23 cellular contexts compared by ENCODE assay signal in genomic region chr5:142683885-142684505, GRCh38. TPM values are rescaled to one million over a fixed set of nuclear protein-coding genes. Genes with fewer than 3 reads are reported as not detected.
A peak's percentile ranks its signal among the peaks of the same experiment; 100 is the strongest.
DNase-seq lines count a peak whose midpoint lies in the region; ATAC-seq and TF ChIP-seq lines count a peak whose summit lies in the region.
"Had no signal": no experiment of that assay in that cellular context is flagged by ENCODE, and none has a peak within 500 bp of the region (broad histone marks: within the 10 kb centered on the region; RNA-seq: fewer than 3 reads in every experiment).

No MANE protein-coding gene starts in this region.

- DNase-seq in left ventricle myocardium inferior (no peak), cardiac septum (ENCODE audit: low spot score) (no peak), globus pallidus (ENCODE audit: low spot score) (peak; percentile 52), psoas muscle (no peak), mesothelial cell of epicardium (ENCODE audit: low spot score in 2 of 2, unreplicated experiment in 2 of 2) (no peak), SW480 (ENCODE audit: low spot score) (no peak)
- DNase-seq: activated CD8-positive, alpha-beta memory T cell treated with anti-CD3 and anti-CD28 coated beads, Interleukin-2, amount 50 U/mL, for 4 hours; activated gamma-delta T cell treated with Interleukin-2 at 50 U/mL for 16 hours; cortex of kidney; DMS153; erythroblast; HCEC 1CT; Karpas-422; NCI-H1105; OCI-M1; SJCRH30; small intestine; T-helper 9 cell; upper lobe of right lung had no signal

- H3K4me1 Mint-ChIP-seq in mesothelial cell of epicardium = peaks cover 10% of the 10 kb centered on the region

- intact Hi-C loops in left ventricle myocardium inferior (cut with micrococcal nuclease) = no loop called here
- intact Hi-C loops in cardiac septum (cut with DNase I) = no loop called here
- intact Hi-C loops in psoas muscle (cut with DNase I) = no loop called here

- H3K27me3 ChIP-seq in left ventricle myocardium inferior (ENCODE audit: low read depth) = no peaks in the 10 kb centered on the region
- H3K27me3 ChIP-seq in psoas muscle (ENCODE audit: insufficient read depth in 3 of 3, low read length in 2 of 3) = no peaks in the 10 kb centered on the region
- H3K27me3 ChIP-seq: upper lobe of right lung had no signal

- H3K27me3 Mint-ChIP-seq in mesothelial cell of epicardium (ENCODE audit: low read depth) = no peaks in the 10 kb centered on the region

- no peak overlapping the region for H3K4me3 Mint-ChIP-seq in mesothelial cell of epicardium

- 86 to 88% (median 88%) methylated on average over 5 of the region's 5 CpGs for WGBS in psoas muscle, 3 donors

- H3K9me3 Mint-ChIP-seq in mesothelial cell of epicardium = no peaks in the 10 kb centered on the region

- H3K27ac ChIP-seq in left ventricle myocardium inferior (replicated peaks) = peak overlapping the region; percentile 85
- H3K27ac ChIP-seq in psoas muscle = peak overlapping the region; percentile 5
- H3K27ac ChIP-seq: A549, C4-2B, SJCRH30, upper lobe of right lung had no signal

- H3K4me3 ChIP-seq in left ventricle myocardium inferior = peak overlapping the region; percentile 43
- no peak overlapping the region for H3K4me3 ChIP-seq in psoas muscle
- H3K4me3 ChIP-seq: A549, SJCRH30, upper lobe of right lung had no signal

- H3K4me1 ChIP-seq in left ventricle myocardium inferior (peaks cover 68% of the 10 kb centered on the region), psoas muscle (no peaks in the 10 kb centered on the region)

- H3K9me3 ChIP-seq in left ventricle myocardium inferior (replicated peaks) = no peaks in the 10 kb centered on the region
- no peaks in the 10 kb centered on the region for H3K9me3 ChIP-seq in psoas muscle
- H3K9me3 ChIP-seq: A549, SJCRH30, upper lobe of right lung had no signal

- H3K36me3 Mint-ChIP-seq in mesothelial cell of epicardium = no peaks in the 10 kb centered on the region

- ATAC-seq in psoas muscle = no peak
- ATAC-seq in GM18909 (IDR thresholded peaks at IDR 0.05; ENCODE audit: poor library complexity, unreplicated experiment) = no peak
- no peak for ATAC-seq in HG03565 (IDR thresholded peaks at IDR 0.05; ENCODE audit: unreplicated experiment)
- ATAC-seq: A549 had no signal

- no peak overlapping the region for H3K27ac Mint-ChIP-seq in mesothelial cell of epicardium

- TF ChIP-seq CTCF in left ventricle myocardium inferior (IDR thresholded peaks at IDR 0.05; ENCODE audit: borderline replicate concordance) (no peak), psoas muscle (IDR thresholded peaks at IDR 0.05) (no peak), mesothelial cell of epicardium (IDR thresholded peaks at IDR 0.05; ENCODE audit: unreplicated experiment) (no peak)

- H3K36me3 ChIP-seq in left ventricle myocardium inferior (peaks cover 6% of the 10 kb centered on the region), psoas muscle (ENCODE audit: insufficient read depth in 1 of 2, low read depth in 1 of 2) (no peaks in the 10 kb centered on the region)
- H3K36me3 ChIP-seq: SJCRH30, upper lobe of right lung had no signal

RNA-seq across cellular contexts. Expression of gene FGF1, which starts 1.9 kb away (rescaled TPM):
- total RNA-seq in left ventricle myocardium inferior = 59.9 TPM
- 70.2 TPM for total RNA-seq in cardiac septum
- total RNA-seq in psoas muscle = 1 to 10 TPM in 3 of 4 donors, under 1 TPM in 1; 0.74 to 7.1 (median 1.8) TPM
- under 1 TPM; 0.34 to 1.00 (median 0.69) TPM for polyA plus RNA-seq in psoas muscle
- total RNA-seq in mesothelial cell of epicardium = 0.07 TPM in 1 of 3 replicates, not detected in the others
- total RNA-seq: SJCRH30 had no signal
